In genomic region chr9:135186248-135187164, GRCh38 we compare ENCODE assay signal across 23 cellular contexts.
DNase-seq lines count a peak whose midpoint lies in the region; ATAC-seq and TF ChIP-seq lines count a peak whose summit lies in the region.
"Had no signal": no experiment of that assay in that cellular context is flagged by ENCODE, and none has a peak within 500 bp of the region (broad histone marks: within the 10 kb centered on the region; RNA-seq: fewer than 3 reads in every experiment).

No MANE protein-coding gene starts in this region.

- H3K27me3 Mint-ChIP-seq in nephron progenitor cell (ENCODE audit: low read depth, poor library complexity) = peaks cover 27% of the 10 kb centered on the region
- H3K27me3 Mint-ChIP-seq in progenitor cell of endocrine pancreas = peaks cover 49% of the 10 kb centered on the region

- H3K27ac Mint-ChIP-seq in nephron progenitor cell = no peak overlapping the region
- H3K27ac Mint-ChIP-seq in progenitor cell of endocrine pancreas = no peak overlapping the region
- H3K27ac Mint-ChIP-seq: activated CD8-positive, alpha-beta T cell treated with anti-CD3 and anti-CD28 coated beads, Interleukin-2, amount 10 ng/mL, durations not matched to agents 7 days and 5 days; T-helper 17 cell had no signal

- CTCF ChIA-PET in HEK293 (lab: Yijun Ruan, JAX) = no interaction called here

- ATAC-seq in left cardiac atrium (peak; percentile 78 to 88), HG03097 (IDR thresholded peaks at IDR 0.05; ENCODE audit: low FRiP score, unreplicated experiment) (no peak)
- ATAC-seq: activated CD8-positive, alpha-beta T cell treated with anti-CD3 and anti-CD28 coated beads, Interleukin-2, amount 10 ng/mL, durations not matched to agents 7 days and 5 days; gastrocnemius medialis; left colon; T-helper 17 cell; upper lobe of right lung had no signal

- H3K9me3 Mint-ChIP-seq in nephron progenitor cell (no peaks in the 10 kb centered on the region), progenitor cell of endocrine pancreas (ENCODE audit: low read depth) (no peaks in the 10 kb centered on the region)

- intact Hi-C loops in left cardiac atrium (cut with DNase I) = no loop called here

- H3K36me3 ChIP-seq in HEK293 (ENCODE audit: control insufficient read depth in 2 of 2, insufficient read depth in 1 of 2, low read length in 2 of 2) = no peaks in the 10 kb centered on the region
- H3K36me3 ChIP-seq: breast epithelium, esophagus squamous epithelium, gastrocnemius medialis, upper lobe of right lung had no signal

- TF ChIP-seq CTCF in HEK293 (tag by site-specific recombination; IDR thresholded peaks at IDR 0.05) (no peak), nephron progenitor cell (IDR thresholded peaks at IDR 0.05) (no peak), progenitor cell of endocrine pancreas (IDR thresholded peaks at IDR 0.05; ENCODE audit: unreplicated experiment) (no peak)

- POLR2A ChIA-PET in HEK293 (lab: Yijun Ruan, JAX) = no interaction called here

- H3K4me3 Mint-ChIP-seq in nephron progenitor cell (peak overlapping the region; percentile 15), progenitor cell of endocrine pancreas (ENCODE audit: low read depth) (no peak overlapping the region)
- H3K4me3 Mint-ChIP-seq: activated CD8-positive, alpha-beta T cell treated with anti-CD3 and anti-CD28 coated beads, Interleukin-2, amount 10 ng/mL, durations not matched to agents 7 days and 5 days; T-helper 17 cell had no signal

- no peak overlapping the region for H3K27ac ChIP-seq in HEK293 (ENCODE audit: extremely low read depth, low read depth, low read length)
- H3K27ac ChIP-seq: breast epithelium, esophagus squamous epithelium, gastrocnemius medialis, HL-60, upper lobe of right lung had no signal

- no peak overlapping the region for H3K4me3 ChIP-seq in HEK293 (ENCODE audit: low read depth, low read length)
- H3K4me3 ChIP-seq: esophagus squamous epithelium, gastrocnemius medialis, upper lobe of right lung had no signal

- H3K4me1 Mint-ChIP-seq in nephron progenitor cell = peaks cover 44% of the 10 kb centered on the region
- H3K4me1 Mint-ChIP-seq in progenitor cell of endocrine pancreas (ENCODE audit: low read depth) = no peaks in the 10 kb centered on the region
- H3K4me1 Mint-ChIP-seq: T-helper 17 cell had no signal

- DNase-seq in A172 (ENCODE audit: low spot score) = peak; percentile 40
- DNase-seq in left cardiac atrium = peak; percentile 56
- DNase-seq in nephron progenitor cell = no peak
- no peak for DNase-seq in kidney tubule cell (ENCODE audit: low spot score)
- no peak for DNase-seq in NCI-H69 (lab: John Stamatoyannopoulos, UW)
- no peak for DNase-seq in progenitor cell of endocrine pancreas (ENCODE audit: low spot score, unreplicated experiment)
- DNase-seq: activated CD8-positive, alpha-beta T cell treated with anti-CD3 and anti-CD28 coated beads, Interleukin-2, amount 10 ng/mL, durations not matched to agents 7 days and 5 days; Caco-2; cortex of kidney; DND-41; esophagus squamous epithelium; gastrocnemius medialis; left colon; NCI-H1048; NCI-H187; NCI-H526 treated with DMSO at 0.1 percent for 48 hours; stimulated activated CD4-positive, alpha-beta T cell treated with anti-CD3 and anti-CD28 coated beads, Interleukin-1b, Interleukin-23, amount 100 ng/mL, for 48 hours; T-helper 17 cell; upper lobe of right lung had no signal

- H3K4me1 ChIP-seq in HEK293 (ENCODE audit: control insufficient read depth, insufficient read depth, low read length) = no peaks in the 10 kb centered on the region
- H3K4me1 ChIP-seq: breast epithelium, Caco-2, gastrocnemius medialis, upper lobe of right lung had no signal

- H3K36me3 Mint-ChIP-seq in nephron progenitor cell (ENCODE audit: low read depth) (no peaks in the 10 kb centered on the region), progenitor cell of endocrine pancreas (ENCODE audit: insufficient read depth) (no peaks in the 10 kb centered on the region)

- H3K9me3 ChIP-seq in HEK293 (ENCODE audit: control insufficient read depth, insufficient read depth, low read depth, low read length) = no peaks in the 10 kb centered on the region
- H3K9me3 ChIP-seq: breast epithelium, Caco-2, esophagus squamous epithelium, gastrocnemius medialis, upper lobe of right lung had no signal

TF ChIP-seq in HEK293, 187 proteins besides CTCF, POLR2A, EP300 and RAD21:
- peak; percentile 36; the same call in 1 of the 2 replicates for TF ChIP-seq ZNF341 (tag by site-specific recombination; IDR thresholded peaks at IDR 0.05; ENCODE audit: low read depth)
- TF ChIP-seq ZFHX2 (tag by site-specific recombination; conservative IDR thresholded peaks at IDR 0.05) = peak; percentile 67
- TF ChIP-seq, protein P1, sequence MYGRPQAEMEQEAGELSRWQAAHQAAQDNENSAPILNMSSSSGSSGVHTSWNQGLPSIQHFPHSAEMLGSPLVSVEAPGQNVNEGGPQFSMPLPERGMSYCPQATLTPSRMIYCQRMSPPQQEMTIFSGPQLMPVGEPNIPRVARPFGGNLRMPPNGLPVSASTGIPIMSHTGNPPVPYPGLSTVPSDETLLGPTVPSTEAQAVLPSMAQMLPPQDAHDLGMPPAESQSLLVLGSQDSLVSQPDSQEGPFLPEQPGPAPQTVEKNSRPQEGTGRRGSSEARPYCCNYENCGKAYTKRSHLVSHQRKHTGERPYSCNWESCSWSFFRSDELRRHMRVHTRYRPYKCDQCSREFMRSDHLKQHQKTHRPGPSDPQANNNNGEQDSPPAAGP (tag by site-specific recombination; IDR thresholded peaks at IDR 0.05) = peak; percentile 87
- peak; percentile 57 for TF ChIP-seq EGR2 (tag by site-specific recombination; IDR thresholded peaks at IDR 0.05; ENCODE audit: low read depth)
- peak; percentile 39; the same call in 1 of the 2 replicates for TF ChIP-seq KLF1 (tag by site-specific recombination; IDR thresholded peaks at IDR 0.05)
- no peak for TF ChIP-seq ZNF521 (tag by site-specific recombination; IDR thresholded peaks at IDR 0.05)
- TF ChIP-seq ZNF48 (tag by site-specific recombination; IDR thresholded peaks at IDR 0.05) = no peak
TF ChIP-seq in HEK293: peak in this region for 5.

Comparison
In these comparisons a context has a peak if more than half of its experiments do, and no peak if none do; other contexts are left out.
1. DNase-seq: peak in A172 (single experiment) and left cardiac atrium (single experiment); none in nephron progenitor cell (single experiment), kidney tubule cell (single experiment), NCI-H69 (single experiment) and progenitor cell of endocrine pancreas (single experiment).